ENCODE assay signal across 1 cellular context in the genomic region with DNA sequence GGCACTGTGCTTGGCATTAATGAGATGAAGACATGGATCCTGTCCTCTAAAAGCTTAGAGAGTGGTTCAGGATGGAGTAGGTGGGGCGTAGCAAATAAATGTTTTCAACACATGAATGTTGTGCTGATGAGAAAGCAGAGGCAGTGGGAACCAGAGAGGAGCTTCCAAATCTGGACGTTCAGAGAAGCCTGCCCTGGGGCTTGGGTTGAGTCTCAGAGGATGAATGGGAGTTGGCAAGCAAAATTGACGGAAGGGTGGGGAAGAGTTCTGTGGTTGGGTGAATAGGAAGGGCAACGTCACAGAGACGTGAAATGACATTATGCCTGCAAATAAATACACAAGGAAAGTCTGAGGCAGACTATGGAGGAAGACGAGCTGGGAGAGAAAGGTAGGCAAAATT.
TF ChIP-seq lines count a peak whose summit lies in the region.

No MANE protein-coding gene starts in this region.

TF ChIP-seq in WTC11, 78 proteins besides CTCF, POLR2A, EP300 and RAD21 (continued from another document):
- TF ChIP-seq ZNF423 (CRISPR knock-in tag; IDR thresholded peaks at IDR 0.05) (no peak), ZNF232 (CRISPR knock-in tag; IDR thresholded peaks at IDR 0.05) (no peak), ETV6 (CRISPR knock-in tag; IDR thresholded peaks at IDR 0.05) (no peak), GTF2I (CRISPR knock-in tag; conservative IDR thresholded peaks at IDR 0.05) (no peak), FOXP1 (CRISPR knock-in tag; IDR thresholded peaks at IDR 0.05; ENCODE audit: borderline replicate concordance) (no peak), NFATC4 (CRISPR knock-in tag; IDR thresholded peaks at IDR 0.05) (no peak), JAZF1 (CRISPR knock-in tag; IDR thresholded peaks at IDR 0.05) (no peak), CBFB (CRISPR knock-in tag; IDR thresholded peaks at IDR 0.05; ENCODE audit: low read depth) (no peak), MYBL2 (CRISPR knock-in tag; IDR thresholded peaks at IDR 0.05) (no peak), FOXJ3 (CRISPR knock-in tag; IDR thresholded peaks at IDR 0.05; ENCODE audit: borderline replicate concordance) (no peak)
